In genomic region chr5:81553570-81554212, GRCh38 we compare ENCODE assay signal across 21 cellular contexts.
DNase-seq lines count a peak whose midpoint lies in the region; ATAC-seq and TF ChIP-seq lines count a peak whose summit lies in the region.
"Had no signal": no experiment of that assay in that cellular context is flagged by ENCODE, and none has a peak within 500 bp of the region (broad histone marks: within the 10 kb centered on the region; RNA-seq: fewer than 3 reads in every experiment).

No MANE protein-coding gene starts in this region.

- peak overlapping the region in 5 of 7 donors; percentile 64 to 84 (median 77) for H3K27ac Mint-ChIP-seq in CD4-positive, alpha-beta memory T cell
- no peak overlapping the region for H3K27ac Mint-ChIP-seq in CD8-positive, alpha-beta T cell
- H3K27ac Mint-ChIP-seq: activated naive CD8-positive, alpha-beta T cell; activated T-helper 1 cell treated with anti-CD3 and anti-CD28 coated beads, Interleukin-12 subunit alpha, Interleukin-12 subunit beta, Interleukin-2, Interleukin-4 antibody, amounts not matched to agents 30 ng/mL and 10 ng/mL and 1 ng/mL, durations not matched to agents 14 hours and 24 hours and 36 hours had no signal

- H3K36me3 ChIP-seq in CD4-positive, alpha-beta memory T cell (ENCODE audit: insufficient read depth, low read length): no peaks in the 10 kb centered on the region
- no peaks in the 10 kb centered on the region for H3K36me3 ChIP-seq in SK-N-MC (ENCODE audit: insufficient read depth, low read length)
- H3K36me3 ChIP-seq in CD8-positive, alpha-beta T cell (ENCODE audit: insufficient read depth, low read length): no peaks in the 10 kb centered on the region
- H3K36me3 ChIP-seq: lower lobe of right lung, MG63 had no signal

- H3K4me3 Mint-ChIP-seq in CD4-positive, alpha-beta memory T cell: peak overlapping the region in 4 of 8 donors; percentile 23 to 70 (median 27)
- no peak overlapping the region for H3K4me3 Mint-ChIP-seq in CD8-positive, alpha-beta T cell
- H3K4me3 Mint-ChIP-seq: activated naive CD8-positive, alpha-beta T cell; activated T-helper 1 cell treated with anti-CD3 and anti-CD28 coated beads, Interleukin-12 subunit alpha, Interleukin-12 subunit beta, Interleukin-2, Interleukin-4 antibody, amounts not matched to agents 30 ng/mL and 10 ng/mL and 1 ng/mL, durations not matched to agents 14 hours and 24 hours and 36 hours had no signal

- peaks cover 0 to 14% of the 10 kb centered on the region in 2 donors for H3K36me3 Mint-ChIP-seq in CD4-positive, alpha-beta memory T cell
- peaks cover 3% of the 10 kb centered on the region for H3K36me3 Mint-ChIP-seq in CD8-positive, alpha-beta T cell

- H3K9ac ChIP-seq in SK-N-MC (ENCODE audit: insufficient read length): no peak overlapping the region

- intact Hi-C loops in CD4-positive, alpha-beta memory T cell (cut with micrococcal nuclease): no loop called here
- intact Hi-C loops in CD8-positive, alpha-beta T cell (cut with DNase I, micrococcal nuclease): no loop called here

- DNase-seq in CD4-positive, alpha-beta memory T cell: no peak
- peak; percentile 90 for DNase-seq in SK-N-MC (ENCODE audit: low read depth, low spot score)
- peak; percentile 68 for DNase-seq in glomerular endothelial cell (ENCODE audit: extremely low read depth, low read depth, low spot score)
- no peak for DNase-seq in CD8-positive, alpha-beta T cell
- DNase-seq in iPS-NIHi11 (ENCODE audit: low spot score): no peak
- no peak for DNase-seq in OCI-M2 (lab: John Stamatoyannopoulos, UW; ENCODE audit: unreplicated experiment)
- DNase-seq: activated CD4-positive, alpha-beta T cell treated with anti-CD3 and anti-CD28 coated beads for 1 hour; DND-41; lower lobe of right lung; MG63; occipital lobe; retina; stimulated activated CD4-positive, alpha-beta T cell treated with anti-CD3 and anti-CD28 coated beads, Interleukin-4, amount 100 ng/mL, for 1 hour; stimulated activated naive CD8-positive, alpha-beta T cell treated with anti-CD3 and anti-CD28 coated beads, Interleukin-15, Interleukin-2, amounts not matched to agents 100 U/mL and 50 U/mL, for 24 hours; T1000 had no signal

- H3K4me1 ChIP-seq in CD4-positive, alpha-beta memory T cell (ENCODE audit: insufficient read depth, low read length): peaks cover 5% of the 10 kb centered on the region
- H3K4me1 ChIP-seq in CD8-positive, alpha-beta T cell (ENCODE audit: insufficient read depth, low read length): no peaks in the 10 kb centered on the region
- H3K4me1 ChIP-seq: lower lobe of right lung had no signal

- no peak for TF ChIP-seq CTCF in 22Rv1 (IDR thresholded peaks at IDR 0.05)
- TF ChIP-seq CTCF in CD8-positive, alpha-beta T cell (IDR thresholded peaks at IDR 0.05): no peak

- ATAC-seq in CD8-positive, alpha-beta T cell: no peak
- ATAC-seq in HG03280 (IDR thresholded peaks at IDR 0.05; ENCODE audit: unreplicated experiment): no peak
- ATAC-seq: lower lobe of right lung; stimulated activated naive CD8-positive, alpha-beta T cell treated with anti-CD3 and anti-CD28 coated beads, Interleukin-15, Interleukin-2, amounts not matched to agents 100 U/mL and 50 U/mL, for 24 hours had no signal

- CTCF ChIA-PET in CD4-positive, alpha-beta memory T cell (lab: Charles Lee; ENCODE audit: partially characterized antibody): no interaction called here
- CTCF ChIA-PET in CD8-positive, alpha-beta T cell (lab: Charles Lee): no interaction called here

- H3K27ac ChIP-seq in 22Rv1: peak overlapping the region; percentile 44
- no peak overlapping the region for H3K27ac ChIP-seq in CD4-positive, alpha-beta memory T cell (ENCODE audit: low read depth, low read length)
- H3K27ac ChIP-seq in SK-N-MC: peak overlapping the region; percentile 79; the same call in 1 of the 2 replicates
- H3K27ac ChIP-seq in CD8-positive, alpha-beta T cell (ENCODE audit: low read depth, low read length): no peak overlapping the region
- H3K27ac ChIP-seq: hepatocyte, lower lobe of right lung had no signal

- no peaks in the 10 kb centered on the region for H3K9me3 ChIP-seq in CD4-positive, alpha-beta memory T cell (ENCODE audit: control insufficient read depth in 1 of 2, low read length in 2 of 2)
- no peaks in the 10 kb centered on the region for H3K9me3 ChIP-seq in SK-N-MC (ENCODE audit: low read depth, low read length)
- no peaks in the 10 kb centered on the region for H3K9me3 ChIP-seq in CD8-positive, alpha-beta T cell (ENCODE audit: low read length)
- H3K9me3 ChIP-seq: lower lobe of right lung, MG63 had no signal

- peaks cover 13 to 21% (median 13%) of the 10 kb centered on the region in 4 donors for H3K4me1 Mint-ChIP-seq in CD4-positive, alpha-beta memory T cell
- peaks cover 8% of the 10 kb centered on the region for H3K4me1 Mint-ChIP-seq in CD8-positive, alpha-beta T cell (ENCODE audit: low read depth)

- H3K4me3 ChIP-seq in CD4-positive, alpha-beta memory T cell (ENCODE audit: low read length in 2 of 2): no peak overlapping the region
- H3K4me3 ChIP-seq in SK-N-MC: peak overlapping the region; percentile 55
- H3K4me3 ChIP-seq in CD8-positive, alpha-beta T cell (ENCODE audit: low read depth, low read length): no peak overlapping the region
- H3K4me3 ChIP-seq: hepatocyte, lower lobe of right lung, MG63, smooth muscle cell had no signal

- H3K9me3 Mint-ChIP-seq in CD4-positive, alpha-beta memory T cell: no peaks in the 10 kb centered on the region
- H3K9me3 Mint-ChIP-seq in CD8-positive, alpha-beta T cell: no peaks in the 10 kb centered on the region
- H3K9me3 Mint-ChIP-seq: activated T-helper 1 cell treated with anti-CD3 and anti-CD28 coated beads, Interleukin-12 subunit alpha, Interleukin-12 subunit beta, Interleukin-2, Interleukin-4 antibody, amounts not matched to agents 30 ng/mL and 10 ng/mL and 1 ng/mL, durations not matched to agents 14 hours and 24 hours and 36 hours had no signal

- H3K27me3 Mint-ChIP-seq in CD4-positive, alpha-beta memory T cell: no peaks in the 10 kb centered on the region
- no peaks in the 10 kb centered on the region for H3K27me3 Mint-ChIP-seq in CD8-positive, alpha-beta T cell (ENCODE audit: low read depth)
- H3K27me3 Mint-ChIP-seq: activated naive CD8-positive, alpha-beta T cell had no signal

- no peaks in the 10 kb centered on the region for H3K27me3 ChIP-seq in CD4-positive, alpha-beta memory T cell (ENCODE audit: insufficient read depth, low read length)
- H3K27me3 ChIP-seq in CD8-positive, alpha-beta T cell (ENCODE audit: insufficient read depth, low read length): no peaks in the 10 kb centered on the region
- H3K27me3 ChIP-seq: hepatocyte, MG63 had no signal

- POLR2A ChIA-PET in CD4-positive, alpha-beta memory T cell (lab: Charles Lee; ENCODE audit: partially characterized antibody): no interaction called here
- POLR2A ChIA-PET in CD8-positive, alpha-beta T cell (lab: Charles Lee): interaction anchor here (0.7 kb wide), 1 partner anchor 11 kb away, joined by 3 read pairs; no protein-coding TSS in a partner anchor

Comparison
In these comparisons a context has a peak if more than half of its experiments do, and no peak if none do; other contexts are left out.
1. H3K27ac ChIP-seq: peak in 22Rv1 (single experiment) and SK-N-MC (single experiment); none in CD4-positive, alpha-beta memory T cell (single experiment) and CD8-positive, alpha-beta T cell (single experiment).
2. DNase-seq: peak in SK-N-MC (single experiment) and glomerular endothelial cell (single experiment); none in CD4-positive, alpha-beta memory T cell (0 of 5), CD8-positive, alpha-beta T cell (0 of 7), iPS-NIHi11 (single experiment) and OCI-M2 (single experiment).